1 cellular context compared by ENCODE assay signal in the genomic region with DNA sequence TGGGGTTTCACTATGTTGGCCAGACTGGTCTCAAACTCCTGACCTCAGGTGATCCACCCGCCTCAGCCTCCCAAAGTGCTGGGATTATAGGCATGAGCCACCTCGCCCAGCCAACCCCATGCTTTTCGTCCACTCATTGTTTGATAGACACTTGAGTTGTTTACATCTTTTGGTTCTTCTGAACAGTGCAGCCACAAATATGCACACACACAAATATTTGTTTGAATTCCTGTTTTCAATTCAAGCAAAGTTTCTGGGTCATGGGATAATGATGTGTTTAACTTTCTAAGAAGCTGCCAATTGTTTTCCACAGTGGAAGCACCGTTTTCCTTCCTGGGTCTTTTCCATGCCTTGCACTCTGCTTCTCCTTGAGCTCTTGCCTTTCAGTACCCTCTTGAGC.
TF ChIP-seq lines count a peak whose summit lies in the region.

No MANE protein-coding gene starts in this region.

TF ChIP-seq in HepG2, 621 proteins besides CTCF, POLR2A, EP300 and RAD21:
- TF ChIP-seq ASH2L (IDR thresholded peaks at IDR 0.05; ENCODE audit: insufficient read length, low read depth, low read length) (peak; percentile 26), SOX5 (CRISPR knock-in tag; IDR thresholded peaks at IDR 0.05; ENCODE audit: borderline replicate concordance) (no peak; the same call in 1 of the 2 replicates), NPAS2 (CRISPR knock-in tag; IDR thresholded peaks at IDR 0.05; ENCODE audit: borderline replicate concordance) (no peak), ZNF589 (CRISPR knock-in tag; conservative IDR thresholded peaks at IDR 0.05) (no peak)
- TF ChIP-seq, protein P1, sequence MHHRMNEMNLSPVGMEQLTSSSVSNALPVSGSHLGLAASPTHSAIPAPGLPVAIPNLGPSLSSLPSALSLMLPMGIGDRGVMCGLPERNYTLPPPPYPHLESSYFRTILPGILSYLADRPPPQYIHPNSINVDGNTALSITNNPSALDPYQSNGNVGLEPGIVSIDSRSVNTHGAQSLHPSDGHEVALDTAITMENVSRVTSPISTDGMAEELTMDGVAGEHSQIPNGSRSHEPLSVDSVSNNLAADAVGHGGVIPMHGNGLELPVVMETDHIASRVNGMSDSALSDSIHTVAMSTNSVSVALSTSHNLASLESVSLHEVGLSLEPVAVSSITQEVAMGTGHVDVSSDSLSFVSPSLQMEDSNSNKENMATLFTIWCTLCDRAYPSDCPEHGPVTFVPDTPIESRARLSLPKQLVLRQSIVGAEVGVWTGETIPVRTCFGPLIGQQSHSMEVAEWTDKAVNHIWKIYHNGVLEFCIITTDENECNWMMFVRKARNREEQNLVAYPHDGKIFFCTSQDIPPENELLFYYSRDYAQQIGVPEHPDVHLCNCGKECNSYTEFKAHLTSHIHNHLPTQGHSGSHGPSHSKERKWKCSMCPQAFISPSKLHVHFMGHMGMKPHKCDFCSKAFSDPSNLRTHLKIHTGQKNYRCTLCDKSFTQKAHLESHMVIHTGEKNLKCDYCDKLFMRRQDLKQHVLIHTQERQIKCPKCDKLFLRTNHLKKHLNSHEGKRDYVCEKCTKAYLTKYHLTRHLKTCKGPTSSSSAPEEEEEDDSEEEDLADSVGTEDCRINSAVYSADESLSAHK (CRISPR knock-in tag; IDR thresholded peaks at IDR 0.05; ENCODE audit: borderline replicate concordance) = no peak
- TF ChIP-seq, protein P2, sequence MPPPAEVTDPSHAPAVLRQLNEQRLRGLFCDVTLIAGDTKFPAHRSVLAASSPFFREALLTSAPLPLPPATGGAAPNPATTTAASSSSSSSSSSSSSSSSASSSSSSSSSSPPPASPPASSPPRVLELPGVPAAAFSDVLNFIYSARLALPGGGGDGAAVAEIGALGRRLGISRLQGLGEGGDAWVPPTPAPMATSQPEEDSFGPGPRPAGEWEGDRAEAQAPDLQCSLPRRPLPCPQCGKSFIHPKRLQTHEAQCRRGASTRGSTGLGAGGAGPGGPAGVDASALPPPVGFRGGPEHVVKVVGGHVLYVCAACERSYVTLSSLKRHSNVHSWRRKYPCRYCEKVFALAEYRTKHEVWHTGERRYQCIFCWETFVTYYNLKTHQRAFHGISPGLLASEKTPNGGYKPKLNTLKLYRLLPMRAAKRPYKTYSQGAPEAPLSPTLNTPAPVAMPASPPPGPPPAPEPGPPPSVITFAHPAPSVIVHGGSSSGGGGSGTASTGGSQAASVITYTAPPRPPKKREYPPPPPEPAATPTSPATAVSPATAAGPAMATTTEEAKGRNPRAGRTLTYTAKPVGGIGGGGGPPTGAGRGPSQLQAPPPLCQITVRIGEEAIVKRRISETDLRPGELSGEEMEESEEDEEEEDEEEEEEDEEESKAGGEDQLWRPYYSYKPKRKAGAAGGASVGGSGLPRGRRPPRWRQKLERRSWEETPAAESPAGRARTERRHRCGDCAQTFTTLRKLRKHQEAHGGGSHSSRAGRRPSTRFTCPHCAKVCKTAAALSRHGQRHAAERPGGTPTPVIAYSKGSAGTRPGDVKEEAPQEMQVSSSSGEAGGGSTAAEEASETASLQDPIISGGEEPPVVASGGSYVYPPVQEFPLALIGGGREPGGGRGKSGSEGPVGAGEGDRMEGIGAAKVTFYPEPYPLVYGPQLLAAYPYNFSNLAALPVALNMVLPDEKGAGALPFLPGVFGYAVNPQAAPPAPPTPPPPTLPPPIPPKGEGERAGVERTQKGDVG (CRISPR knock-in tag; IDR thresholded peaks at IDR 0.05; ENCODE audit: borderline replicate concordance) = no peak
